8 cellular contexts compared by ENCODE assay signal in the genomic region with DNA sequence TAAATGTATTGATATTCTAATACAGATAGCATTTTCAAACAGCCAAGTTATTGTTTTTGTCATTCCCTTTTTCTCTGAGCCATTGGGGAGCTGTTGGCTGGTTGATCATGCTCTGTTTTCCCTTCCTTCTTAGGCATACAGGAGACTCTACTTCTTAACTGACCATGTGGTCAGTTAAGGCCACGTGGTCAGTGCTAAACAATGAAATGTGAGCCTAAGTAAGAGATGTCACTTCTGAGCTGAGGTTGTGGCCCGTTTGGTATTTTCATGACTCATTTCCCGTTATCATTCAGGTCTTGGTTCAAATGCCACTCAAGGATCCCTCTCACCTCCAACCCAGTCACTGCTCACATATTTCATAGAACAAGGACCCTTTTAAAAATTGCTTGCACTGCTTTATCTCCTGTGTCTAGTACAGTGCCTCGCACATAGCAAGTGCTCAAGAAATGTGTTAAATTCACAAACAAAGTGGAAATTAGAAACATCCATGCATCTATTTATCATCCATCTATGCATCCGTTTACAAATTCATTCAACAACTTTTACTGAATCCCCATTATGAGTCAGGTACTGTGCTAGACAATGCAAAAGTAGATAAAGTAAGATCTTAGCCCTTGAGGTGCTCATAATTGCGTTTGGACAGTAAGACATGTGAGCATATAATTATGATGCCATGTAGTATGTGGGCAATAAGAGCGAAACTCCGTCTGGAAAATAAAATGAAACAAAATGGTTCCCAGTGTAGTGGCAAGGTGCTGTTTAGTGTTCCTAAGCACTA. TPM values are rescaled to one million over a fixed set of nuclear protein-coding genes. Genes with fewer than 3 reads are reported as not detected.
DNase-seq lines count a peak whose midpoint lies in the region; ATAC-seq, FAIRE-seq and TF ChIP-seq lines count a peak whose summit lies in the region.

No MANE protein-coding gene starts in this region.

- no peaks in the 10 kb centered on the region for H3K9me3 Mint-ChIP-seq in T-helper 2 cell treated with Interferon-gamma antibody and Interleukin-4, amounts not matched to agents 5 μg/mL and 100 μg/mL, for 36 hours

- POLR2A ChIA-PET in HepG2 (lab: Yijun Ruan, JAX), result interaction anchor here (1.0 kb wide), 1 partner anchor 51 kb away, joined by 5 read pairs; a partner anchor contains a TSS

- H3K27ac Mint-ChIP-seq in T-helper 2 cell treated with Interferon-gamma antibody and Interleukin-4, amounts not matched to agents 5 μg/mL and 100 μg/mL, for 36 hours, result peak overlapping the region; percentile 11

- peaks cover 16% of the 10 kb centered on the region for H3K27me3 Mint-ChIP-seq in T-helper 2 cell treated with Interferon-gamma antibody and Interleukin-4, amounts not matched to agents 5 μg/mL and 100 μg/mL, for 36 hours (ENCODE audit: low read depth)

- H3K4me3 ChIP-seq in HepG2 (replicated peaks in 1 of 3; ENCODE audit: insufficient read depth in 1 of 3, low read depth in 2 of 3, low read length in 3 of 3), result no peak overlapping the region

- no peak overlapping the region for H3K27ac ChIP-seq in HepG2 (ENCODE audit: extremely low read length, insufficient read depth, low read length)

- no peaks in the 10 kb centered on the region for H3K9me3 ChIP-seq in HepG2 (ENCODE audit: low read length)

- H2AFZ ChIP-seq in HepG2 (ENCODE audit: low read length), result peak overlapping the region; percentile 74

- intact Hi-C loops in HepG2 (cut with micrococcal nuclease; ENCODE audit: unreplicated experiment), result no loop called here
- intact Hi-C loops in left ventricle myocardium superior (cut with micrococcal nuclease), result no loop called here

- WGBS in HepG2 (ENCODE audit: low lambda C conversion rate), result 22% methylated on average over 8 of the region's 8 CpGs

- FAIRE-seq in HepG2 (lab: Jason Lieb, UNC), result no peak

- no TSS peak for BruUV-seq in HepG2 (replicated peaks; lab: Mats Ljungman, UMichigan)

- CTCF ChIA-PET in HepG2 (lab: Yijun Ruan, JAX; ENCODE audit: low intra/inter-chr PET ratio, low total read pairs), result no interaction called here

- no peak for TF ChIP-seq RAD21 in HepG2 (CRISPR knock-in tag; IDR thresholded peaks at IDR 0.05)

- no peaks in the 10 kb centered on the region for H3K36me3 Mint-ChIP-seq in T-helper 2 cell treated with Interferon-gamma antibody and Interleukin-4, amounts not matched to agents 5 μg/mL and 100 μg/mL, for 36 hours (ENCODE audit: low read depth)

- H3K9ac ChIP-seq in HepG2 (ENCODE audit: insufficient read depth, low read depth, low read length), result no peak overlapping the region

- peak overlapping the region; percentile 27 for H3K4me3 Mint-ChIP-seq in T-helper 2 cell treated with Interferon-gamma antibody and Interleukin-4, amounts not matched to agents 5 μg/mL and 100 μg/mL, for 36 hours

- no peak for TF ChIP-seq POLR2A in HepG2 (IDR thresholded peaks at IDR 0.05; ENCODE audit: insufficient read depth in 1 of 2, low read depth in 2 of 2, low read length in 2 of 2)

- in situ Hi-C loops in HepG2 (cut with HindIII; ENCODE audit: extremely low pct_ligation_motif_present, low pct_unique_long_range_greater_than_20kb), result no loop called here

- no peak for TF ChIP-seq EP300 in HepG2 (IDR thresholded peaks at IDR 0.05; ENCODE audit: low read depth in 2 of 2, low read length in 2 of 2)
- TF ChIP-seq EP300 in HepG2 (CRISPR knock-in tag; IDR thresholded peaks at IDR 0.05; ENCODE audit: borderline replicate concordance), result no peak

- no peaks in the 10 kb centered on the region for H3K36me3 ChIP-seq in HepG2 (replicated peaks in 1 of 2; ENCODE audit: control insufficient read depth in 1 of 2, insufficient read depth in 2 of 2, low read length in 2 of 2)

- H3K27me3 ChIP-seq in HepG2 (ENCODE audit: control insufficient read depth in 1 of 2, insufficient read depth in 2 of 2, low read length in 2 of 2), result no peaks in the 10 kb centered on the region

- H3K4me2 ChIP-seq in HepG2 (ENCODE audit: low read depth, low read length), result peak overlapping the region; percentile 31

- no peaks in the 10 kb centered on the region for H4K20me1 ChIP-seq in HepG2 (ENCODE audit: insufficient read depth, low read length)

- H3K4me1 ChIP-seq in HepG2 (ENCODE audit: insufficient read depth, low read length), result peaks cover 27% of the 10 kb centered on the region

- peak; percentile 44 for DNase-seq in T-helper 2 cell treated with Interferon-gamma antibody and Interleukin-4, amounts not matched to agents 5 μg/mL and 100 μg/mL, for 36 hours (ENCODE audit: low spot score)
- peak; percentile 78 for DNase-seq in HepG2 (ENCODE audit: low spot score)
- DNase-seq in mucosa of gallbladder (ENCODE audit: low spot score), result no peak
- DNase-seq in DMS 273 treated with DMSO at 0.1 percent for 48 hours (lab: John Stamatoyannopoulos, UW), result no peak
- DNase-seq in GF-D8 (lab: John Stamatoyannopoulos, UW), result no peak
- no peak for DNase-seq in left ventricle myocardium superior

- TF ChIP-seq CTCF in HepG2 (CRISPR knock-in tag; IDR thresholded peaks at IDR 0.05), result no peak

- H3K4me1 Mint-ChIP-seq in T-helper 2 cell treated with Interferon-gamma antibody and Interleukin-4, amounts not matched to agents 5 μg/mL and 100 μg/mL, for 36 hours (ENCODE audit: low read depth), result peaks cover 26% of the 10 kb centered on the region

- ATAC-seq in GM18861 (IDR thresholded peaks at IDR 0.05; ENCODE audit: unreplicated experiment), result peak; percentile 86
- peak; percentile 76 for ATAC-seq in HG03039 (IDR thresholded peaks at IDR 0.05; ENCODE audit: unreplicated experiment)
- ATAC-seq in HepG2, result peak; percentile 91
- ATAC-seq in left ventricle myocardium superior, result no peak

- no peaks in the 10 kb centered on the region for H3K79me2 ChIP-seq in HepG2 (ENCODE audit: insufficient read depth, low read length)

TF ChIP-seq in HepG2, 621 proteins besides CTCF, POLR2A, EP300 and RAD21 (continues in another document):
- TF ChIP-seq YEATS2 (CRISPR knock-in tag; IDR thresholded peaks at IDR 0.05; ENCODE audit: borderline replicate concordance) (peak; percentile 10; the same call in 1 of the 2 replicates), MAFF (IDR thresholded peaks at IDR 0.05; ENCODE audit: low read depth, low read length) (0 out of 2 replicates have a peak, but pooled peaks have one; percentile 2), ZNF335 (CRISPR knock-in tag; IDR thresholded peaks at IDR 0.05) (peak; percentile 69; the same call in 1 of the 2 replicates), GATAD2A (CRISPR knock-in tag; IDR thresholded peaks at IDR 0.05) (peak; percentile 20; the same call in 1 of the 2 replicates), EHMT2 (IDR thresholded peaks at IDR 0.05; ENCODE audit: borderline replicate concordance, low read depth, low read length) (no peak), ERF (CRISPR knock-in tag; IDR thresholded peaks at IDR 0.05) (no peak), FOSL2 (CRISPR knock-in tag; IDR thresholded peaks at IDR 0.05) (peak; percentile 90), CREB1 (IDR thresholded peaks at IDR 0.05) (no peak), CREB1 (CRISPR knock-in tag; IDR thresholded peaks at IDR 0.05) (peak; percentile 34; the same call in 1 of the 2 replicates), PPARG (CRISPR knock-in tag; conservative IDR thresholded peaks at IDR 0.05) (0 out of 2 replicates have a peak, but pooled peaks have one; percentile 19), MAFK (conservative IDR thresholded peaks at IDR 0.05 in 1 of 2, IDR thresholded peaks at IDR 0.05 in 1 of 2; ENCODE audit: low read length in 2 of 2) (peak in 1 of 2 experiments; percentile 17; a peak in 1 of 4 replicates)
- TF ChIP-seq, protein P1, sequence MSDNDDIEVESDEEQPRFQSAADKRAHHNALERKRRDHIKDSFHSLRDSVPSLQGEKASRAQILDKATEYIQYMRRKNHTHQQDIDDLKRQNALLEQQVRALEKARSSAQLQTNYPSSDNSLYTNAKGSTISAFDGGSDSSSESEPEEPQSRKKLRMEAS (IDR thresholded peaks at IDR 0.05), result peak; percentile 78; the same call in 1 of the 2 replicates

RNA-seq across cellular contexts. Expression of a gene that starts 50.7 kb away (rescaled TPM):
- total RNA-seq in HepG2 (2016; rRNA removed; fragmentation: Illumina TruSeq; extraction: Trizol) (12.2 and 24.4 TPM in 2 replicates), mucosa of gallbladder (69.7 TPM), left ventricle myocardium superior (16.5 TPM)
- 7.8 TPM in 2 replicates for total RNA-seq in HepG2 (2016; cell fraction: cytosol; rRNA removed; fragmentation: Illumina TruSeq; extraction: Trizol; ENCODE audit: low read depth)
- 13.5 and 19.6 TPM in 2 replicates for total RNA-seq in HepG2 (2016; cell fraction: insoluble cytoplasmic fraction; rRNA removed; fragmentation: Illumina TruSeq; extraction: Trizol)
- 11.0 and 11.3 TPM in 2 replicates for total RNA-seq in HepG2 (2016; cell fraction: membrane; rRNA removed; fragmentation: Illumina TruSeq; extraction: Trizol)
- total RNA-seq in HepG2 (2016; cell fraction: nucleus; rRNA removed; fragmentation: Illumina TruSeq; extraction: Trizol), result 46.8 and 50.0 TPM in 2 replicates
- 3.4 and 5.9 TPM in 2 replicates for polyA plus RNA-seq in HepG2 (2011; rRNA removed)
- polyA plus RNA-seq in HepG2 (2011; cell fraction: cytosol; rRNA removed), result 1.0 and 3.5 TPM in 2 replicates
- polyA plus RNA-seq in HepG2 (2011; cell fraction: nucleus; rRNA removed), result 4.1 and 6.4 TPM in 2 replicates
- polyA plus RNA-seq in HepG2 (2012), result 10.9 and 12.8 TPM in 2 replicates
- 0.52 and 0.62 TPM in 2 replicates for polyA plus RNA-seq in HepG2 (2016; cell fraction: cytosol; fragmentation: Illumina TruSeq; extraction: Trizol; ENCODE audit: low read depth)
- 7.6 and 8.4 TPM in 2 replicates for polyA plus RNA-seq in HepG2 (2016; cell fraction: insoluble cytoplasmic fraction; fragmentation: Illumina TruSeq; extraction: Trizol; ENCODE audit: low read depth)
- polyA plus RNA-seq in HepG2 (2016; cell fraction: membrane; fragmentation: Illumina TruSeq; extraction: Trizol; ENCODE audit: low read depth), result 2.1 and 2.7 TPM in 2 replicates
- polyA plus RNA-seq in HepG2 (2016; cell fraction: nucleus; fragmentation: Illumina TruSeq; extraction: Trizol; ENCODE audit: insufficient read depth, low read depth), result 35.7 and 39.1 TPM in 2 replicates
- polyA minus RNA-seq in HepG2 (2011; rRNA and poly(A)+ RNA removed; ENCODE audit: low replicate concordance), result 10.6 and 28.7 TPM in 2 replicates
- polyA minus RNA-seq in HepG2 (2011; cell fraction: cytosol; rRNA and poly(A)+ RNA removed), result 9.8 and 22.2 TPM in 2 replicates
- 15.3 and 23.9 TPM in 2 replicates for polyA minus RNA-seq in HepG2 (2011; cell fraction: nucleus; rRNA and poly(A)+ RNA removed)

Comparison
In these comparisons a context has a peak if more than half of its experiments do, and no peak if none do; other contexts are left out.
1. DNase-seq: peak in T-helper 2 cell treated with Interferon-gamma antibody and Interleukin-4, amounts not matched to agents 5 μg/mL and 100 μg/mL, for 36 hours (single experiment) and HepG2 (single experiment); none in mucosa of gallbladder (single experiment), DMS 273 treated with DMSO at 0.1 percent for 48 hours (single experiment), GF-D8 (single experiment) and left ventricle myocardium superior (single experiment).